ENCODE assay signal across 9 cellular contexts in the genomic region with DNA sequence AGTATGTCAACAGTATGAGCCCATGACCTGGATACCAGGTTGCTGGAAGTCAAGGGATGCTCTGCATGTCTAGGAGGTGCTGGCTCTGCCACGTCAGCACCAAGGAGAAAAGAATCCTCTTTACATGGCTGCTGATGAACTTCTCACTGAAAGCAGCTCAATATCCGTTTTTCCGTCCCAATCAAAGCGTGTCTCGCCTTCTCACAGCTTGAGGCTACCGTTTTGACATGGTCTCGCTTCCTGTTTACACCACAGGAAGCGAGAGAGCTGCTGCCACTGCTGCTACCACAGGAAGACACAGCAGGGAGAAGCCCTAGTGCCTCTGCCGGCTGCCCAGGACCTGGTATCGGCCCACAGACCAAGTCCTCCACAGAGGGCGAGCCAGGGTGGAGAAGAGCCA.
DNase-seq lines count a peak whose midpoint lies in the region; ATAC-seq and TF ChIP-seq lines count a peak whose summit lies in the region.
"Had no signal": no experiment of that assay in that cellular context is flagged by ENCODE, and none has a peak within 500 bp of the region (broad histone marks: within the 10 kb centered on the region; RNA-seq: fewer than 3 reads in every experiment).

No MANE protein-coding gene starts in this region.

- H3K36me3 Mint-ChIP-seq in central memory CD8-positive, alpha-beta T cell (ENCODE audit: insufficient read depth) = peaks cover 51% of the 10 kb centered on the region

- H3K27me3 ChIP-seq in parathyroid adenoma (ENCODE audit: control insufficient read depth, insufficient read depth, low read length) = no peaks in the 10 kb centered on the region
- H3K27me3 ChIP-seq: cardiac muscle cell had no signal

- no peaks in the 10 kb centered on the region for H3K27me3 Mint-ChIP-seq in central memory CD8-positive, alpha-beta T cell

- H2AFZ ChIP-seq in parathyroid adenoma = no peak overlapping the region

- no peaks in the 10 kb centered on the region for H3K79me2 ChIP-seq in parathyroid adenoma

- H3K4me3 Mint-ChIP-seq in central memory CD8-positive, alpha-beta T cell = peak overlapping the region; percentile 99

- ATAC-seq in HG03280 (IDR thresholded peaks at IDR 0.05; ENCODE audit: unreplicated experiment) = peak; percentile 42
- peak; percentile 68 for ATAC-seq in central memory CD8-positive, alpha-beta T cell (replicated peaks; ENCODE audit: extremely low read depth, poor library complexity, severe bottlenecking)

- no peaks in the 10 kb centered on the region for H3K36me3 ChIP-seq in parathyroid adenoma (ENCODE audit: control insufficient read depth, insufficient read depth, low read length)
- H3K36me3 ChIP-seq: cardiac muscle cell had no signal

- no peaks in the 10 kb centered on the region for H3K9me3 ChIP-seq in parathyroid adenoma (ENCODE audit: control insufficient read depth, low read length)

- TF ChIP-seq CTCF in parathyroid adenoma (IDR thresholded peaks at IDR 0.05) = no peak

- no peaks in the 10 kb centered on the region for H3K4me1 ChIP-seq in parathyroid adenoma

- peaks cover 98% of the 10 kb centered on the region for H3K4me1 Mint-ChIP-seq in central memory CD8-positive, alpha-beta T cell

- H3K9ac ChIP-seq in parathyroid adenoma = no peak overlapping the region

- DNase-seq in NCI-H510A treated with DMSO at 0.1 percent for 48 hours (lab: John Stamatoyannopoulos, UW) = peak; percentile 19
- no peak for DNase-seq in NCI-H510A (lab: John Stamatoyannopoulos, UW)
- DNase-seq in UCSD-AML1 (lab: John Stamatoyannopoulos, UW; ENCODE audit: unreplicated experiment) = peak; percentile 81
- peak; percentile 51 to 74 for DNase-seq in central memory CD8-positive, alpha-beta T cell (ENCODE audit: low spot score in 2 of 2)
- no peak for DNase-seq in ecto neural progenitor cell (ENCODE audit: low spot score)
- no peak for DNase-seq in DMS53 (lab: John Stamatoyannopoulos, UW)

- H3K27ac Mint-ChIP-seq in central memory CD8-positive, alpha-beta T cell (ENCODE audit: low read depth) = peak overlapping the region; percentile 98

- H3K27ac ChIP-seq in parathyroid adenoma = peak overlapping the region; percentile 29
- H3K27ac ChIP-seq: cardiac muscle cell had no signal

- no peaks in the 10 kb centered on the region for H3K9me3 Mint-ChIP-seq in central memory CD8-positive, alpha-beta T cell

- no peak overlapping the region for H3K4me3 ChIP-seq in parathyroid adenoma (ENCODE audit: low read depth, low read length)
- H3K4me3 ChIP-seq: cardiac muscle cell had no signal

- H3K4me2 ChIP-seq in parathyroid adenoma (ENCODE audit: low read length) = no peak overlapping the region

Comparison
In these comparisons a context has a peak if more than half of its experiments do, and no peak if none do; other contexts are left out.
1. DNase-seq: peak in NCI-H510A treated with DMSO at 0.1 percent for 48 hours (single experiment), UCSD-AML1 (single experiment) and central memory CD8-positive, alpha-beta T cell (2 of 2); none in NCI-H510A (single experiment), ecto neural progenitor cell (single experiment) and DMS53 (single experiment).